ENCODE assay signal across 1 cellular context in the genomic region with DNA sequence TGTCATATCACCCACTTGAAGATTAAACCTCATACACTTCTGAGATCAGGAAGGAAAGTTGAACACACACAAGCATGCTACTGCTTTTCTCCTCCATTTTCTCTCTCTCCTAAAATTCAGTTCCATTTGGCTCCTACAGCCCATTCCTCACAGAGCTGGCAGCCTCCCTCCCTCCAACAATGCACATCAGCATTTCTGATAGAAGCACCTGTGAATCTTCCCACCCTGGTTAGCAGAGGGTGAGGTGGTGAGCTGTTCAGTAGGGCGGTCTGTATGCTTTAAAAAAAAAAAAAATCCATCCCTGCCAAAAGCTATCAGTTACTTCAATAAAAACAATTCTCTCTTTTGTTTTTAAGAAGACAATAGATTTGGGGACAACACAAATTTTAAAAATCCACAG.
TF ChIP-seq lines count a peak whose summit lies in the region.

No MANE protein-coding gene starts in this region.

TF ChIP-seq in H1, 55 proteins besides CTCF, POLR2A, EP300 and RAD21 (continued from another document):
- TF ChIP-seq, protein P1, sequence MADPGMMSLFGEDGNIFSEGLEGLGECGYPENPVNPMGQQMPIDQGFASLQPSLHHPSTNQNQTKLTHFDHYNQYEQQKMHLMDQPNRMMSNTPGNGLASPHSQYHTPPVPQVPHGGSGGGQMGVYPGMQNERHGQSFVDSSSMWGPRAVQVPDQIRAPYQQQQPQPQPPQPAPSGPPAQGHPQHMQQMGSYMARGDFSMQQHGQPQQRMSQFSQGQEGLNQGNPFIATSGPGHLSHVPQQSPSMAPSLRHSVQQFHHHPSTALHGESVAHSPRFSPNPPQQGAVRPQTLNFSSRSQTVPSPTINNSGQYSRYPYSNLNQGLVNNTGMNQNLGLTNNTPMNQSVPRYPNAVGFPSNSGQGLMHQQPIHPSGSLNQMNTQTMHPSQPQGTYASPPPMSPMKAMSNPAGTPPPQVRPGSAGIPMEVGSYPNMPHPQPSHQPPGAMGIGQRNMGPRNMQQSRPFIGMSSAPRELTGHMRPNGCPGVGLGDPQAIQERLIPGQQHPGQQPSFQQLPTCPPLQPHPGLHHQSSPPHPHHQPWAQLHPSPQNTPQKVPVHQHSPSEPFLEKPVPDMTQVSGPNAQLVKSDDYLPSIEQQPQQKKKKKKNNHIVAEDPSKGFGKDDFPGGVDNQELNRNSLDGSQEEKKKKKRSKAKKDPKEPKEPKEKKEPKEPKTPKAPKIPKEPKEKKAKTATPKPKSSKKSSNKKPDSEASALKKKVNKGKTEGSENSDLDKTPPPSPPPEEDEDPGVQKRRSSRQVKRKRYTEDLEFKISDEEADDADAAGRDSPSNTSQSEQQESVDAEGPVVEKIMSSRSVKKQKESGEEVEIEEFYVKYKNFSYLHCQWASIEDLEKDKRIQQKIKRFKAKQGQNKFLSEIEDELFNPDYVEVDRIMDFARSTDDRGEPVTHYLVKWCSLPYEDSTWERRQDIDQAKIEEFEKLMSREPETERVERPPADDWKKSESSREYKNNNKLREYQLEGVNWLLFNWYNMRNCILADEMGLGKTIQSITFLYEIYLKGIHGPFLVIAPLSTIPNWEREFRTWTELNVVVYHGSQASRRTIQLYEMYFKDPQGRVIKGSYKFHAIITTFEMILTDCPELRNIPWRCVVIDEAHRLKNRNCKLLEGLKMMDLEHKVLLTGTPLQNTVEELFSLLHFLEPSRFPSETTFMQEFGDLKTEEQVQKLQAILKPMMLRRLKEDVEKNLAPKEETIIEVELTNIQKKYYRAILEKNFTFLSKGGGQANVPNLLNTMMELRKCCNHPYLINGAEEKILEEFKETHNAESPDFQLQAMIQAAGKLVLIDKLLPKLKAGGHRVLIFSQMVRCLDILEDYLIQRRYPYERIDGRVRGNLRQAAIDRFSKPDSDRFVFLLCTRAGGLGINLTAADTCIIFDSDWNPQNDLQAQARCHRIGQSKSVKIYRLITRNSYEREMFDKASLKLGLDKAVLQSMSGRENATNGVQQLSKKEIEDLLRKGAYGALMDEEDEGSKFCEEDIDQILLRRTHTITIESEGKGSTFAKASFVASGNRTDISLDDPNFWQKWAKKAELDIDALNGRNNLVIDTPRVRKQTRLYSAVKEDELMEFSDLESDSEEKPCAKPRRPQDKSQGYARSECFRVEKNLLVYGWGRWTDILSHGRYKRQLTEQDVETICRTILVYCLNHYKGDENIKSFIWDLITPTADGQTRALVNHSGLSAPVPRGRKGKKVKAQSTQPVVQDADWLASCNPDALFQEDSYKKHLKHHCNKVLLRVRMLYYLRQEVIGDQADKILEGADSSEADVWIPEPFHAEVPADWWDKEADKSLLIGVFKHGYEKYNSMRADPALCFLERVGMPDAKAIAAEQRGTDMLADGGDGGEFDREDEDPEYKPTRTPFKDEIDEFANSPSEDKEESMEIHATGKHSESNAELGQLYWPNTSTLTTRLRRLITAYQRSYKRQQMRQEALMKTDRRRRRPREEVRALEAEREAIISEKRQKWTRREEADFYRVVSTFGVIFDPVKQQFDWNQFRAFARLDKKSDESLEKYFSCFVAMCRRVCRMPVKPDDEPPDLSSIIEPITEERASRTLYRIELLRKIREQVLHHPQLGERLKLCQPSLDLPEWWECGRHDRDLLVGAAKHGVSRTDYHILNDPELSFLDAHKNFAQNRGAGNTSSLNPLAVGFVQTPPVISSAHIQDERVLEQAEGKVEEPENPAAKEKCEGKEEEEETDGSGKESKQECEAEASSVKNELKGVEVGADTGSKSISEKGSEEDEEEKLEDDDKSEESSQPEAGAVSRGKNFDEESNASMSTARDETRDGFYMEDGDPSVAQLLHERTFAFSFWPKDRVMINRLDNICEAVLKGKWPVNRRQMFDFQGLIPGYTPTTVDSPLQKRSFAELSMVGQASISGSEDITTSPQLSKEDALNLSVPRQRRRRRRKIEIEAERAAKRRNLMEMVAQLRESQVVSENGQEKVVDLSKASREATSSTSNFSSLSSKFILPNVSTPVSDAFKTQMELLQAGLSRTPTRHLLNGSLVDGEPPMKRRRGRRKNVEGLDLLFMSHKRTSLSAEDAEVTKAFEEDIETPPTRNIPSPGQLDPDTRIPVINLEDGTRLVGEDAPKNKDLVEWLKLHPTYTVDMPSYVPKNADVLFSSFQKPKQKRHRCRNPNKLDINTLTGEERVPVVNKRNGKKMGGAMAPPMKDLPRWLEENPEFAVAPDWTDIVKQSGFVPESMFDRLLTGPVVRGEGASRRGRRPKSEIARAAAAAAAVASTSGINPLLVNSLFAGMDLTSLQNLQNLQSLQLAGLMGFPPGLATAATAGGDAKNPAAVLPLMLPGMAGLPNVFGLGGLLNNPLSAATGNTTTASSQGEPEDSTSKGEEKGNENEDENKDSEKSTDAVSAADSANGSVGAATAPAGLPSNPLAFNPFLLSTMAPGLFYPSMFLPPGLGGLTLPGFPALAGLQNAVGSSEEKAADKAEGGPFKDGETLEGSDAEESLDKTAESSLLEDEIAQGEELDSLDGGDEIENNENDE (IDR thresholded peaks at IDR 0.05; ENCODE audit: insufficient replicate concordance, low read length) = no peak
- TF ChIP-seq TAF1 (IDR thresholded peaks at IDR 0.05; ENCODE audit: low read depth, low read length) = no peak
